16 cellular contexts compared by ENCODE assay signal in the genomic region with DNA sequence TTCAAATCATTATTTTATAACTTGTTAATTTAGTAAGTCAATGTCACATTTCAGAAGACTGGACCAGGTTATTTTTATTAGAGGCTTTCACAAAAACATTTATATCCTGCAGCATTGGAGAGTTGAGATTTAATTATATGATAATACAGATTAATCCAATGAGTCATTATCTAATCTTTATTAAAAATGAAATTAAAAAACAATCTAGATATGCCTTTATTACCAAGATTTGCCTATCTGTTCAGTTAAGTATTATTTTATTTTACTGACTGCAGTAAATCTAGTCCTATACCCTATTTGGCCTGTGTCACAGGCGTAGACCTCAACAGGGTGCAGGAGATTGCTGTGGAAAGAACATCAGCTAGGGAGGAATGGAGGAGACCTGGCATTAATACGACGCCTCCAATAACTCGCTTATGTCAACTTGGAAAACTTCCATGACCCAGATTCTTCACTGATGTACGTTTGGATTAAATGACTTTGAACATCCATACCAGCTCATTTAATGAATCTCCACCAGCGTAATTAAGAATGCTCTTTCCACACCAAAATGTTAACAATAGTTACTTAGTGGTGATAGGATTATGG. TPM values are rescaled to one million over a fixed set of nuclear protein-coding genes. Genes with fewer than 3 reads are reported as not detected.
DNase-seq lines count a peak whose midpoint lies in the region; ATAC-seq and TF ChIP-seq lines count a peak whose summit lies in the region.
"Had no signal": no experiment of that assay in that cellular context is flagged by ENCODE, and none has a peak within 500 bp of the region (broad histone marks: within the 10 kb centered on the region; RNA-seq: fewer than 3 reads in every experiment).

No MANE protein-coding gene starts in this region.

- POLR2A ChIA-PET in GM10248 (lab: Yijun Ruan, JAX) = no interaction called here

- peak; percentile 74 for ATAC-seq in left lobe of liver
- ATAC-seq: GM23338 had no signal

- TF ChIP-seq CTCF in AG10803 (conservative IDR thresholded peaks at IDR 0.05; ENCODE audit: low read length) = no peak
- TF ChIP-seq CTCF in LNCaP clone FGC (IDR thresholded peaks at IDR 0.05; ENCODE audit: control insufficient read depth, extremely low read depth, insufficient read depth) = no peak
- no peak for TF ChIP-seq CTCF in GM10248 (IDR thresholded peaks at IDR 0.05; ENCODE audit: control extremely low read depth, extremely low read depth, low read depth, missing control alignments)

- CTCF ChIA-PET in GM10248 (lab: Yijun Ruan, JAX) = interaction anchor here (1.1 to 3.3 kb wide), 4 partner anchors 8 to 43 kb away, joined by 3 to 12 read pairs (median 6); no protein-coding TSS in a partner anchor

- peak; percentile 12 for DNase-seq in AG10803 (ENCODE audit: low read depth)
- DNase-seq in LNCaP clone FGC (ENCODE audit: low read depth) = peak; percentile 68
- DNase-seq in cerebellum (ENCODE audit: low spot score) = peak; percentile 81
- no peak for DNase-seq in left lobe of liver (ENCODE audit: low spot score)
- no peak for DNase-seq in HuH-7 (ENCODE audit: low spot score)
- DNase-seq in GM10248 (ENCODE audit: extremely low spot score) = no peak
- DNase-seq in NCI-H510A (lab: John Stamatoyannopoulos, UW) = no peak
- DNase-seq: KG1, NCI-H1092 treated with DMSO at 0.1 percent for 48 hours, NCI-H1436 treated with DMSO at 0.1 percent for 48 hours, NCI-H1930, NCI-H774, Peyer's patch, SJCRH30 had no signal

- H3K4me3 ChIP-seq in AG10803 (ENCODE audit: low read length) = no peak overlapping the region
- no peak overlapping the region for H3K4me3 ChIP-seq in LNCaP clone FGC (ENCODE audit: low read depth, low read length)
- H3K4me3 ChIP-seq: GM23338, HAP-1, Peyer's patch, SJCRH30 had no signal

RNA-seq across cellular contexts. Expression of gene PAXIP1, which starts 18.2 kb away (rescaled TPM):
- total RNA-seq in cerebellum = 20.5 TPM
- 5.8 TPM for total RNA-seq in left lobe of liver

Comparison
In these comparisons a context has a peak if more than half of its experiments do, and no peak if none do; other contexts are left out.
1. DNase-seq: peak in AG10803 (single experiment), LNCaP clone FGC (single experiment) and cerebellum (single experiment); none in left lobe of liver (single experiment), HuH-7 (single experiment), GM10248 (single experiment) and NCI-H510A (single experiment).